ENCODE assay signal across 25 cellular contexts in the genomic region with DNA sequence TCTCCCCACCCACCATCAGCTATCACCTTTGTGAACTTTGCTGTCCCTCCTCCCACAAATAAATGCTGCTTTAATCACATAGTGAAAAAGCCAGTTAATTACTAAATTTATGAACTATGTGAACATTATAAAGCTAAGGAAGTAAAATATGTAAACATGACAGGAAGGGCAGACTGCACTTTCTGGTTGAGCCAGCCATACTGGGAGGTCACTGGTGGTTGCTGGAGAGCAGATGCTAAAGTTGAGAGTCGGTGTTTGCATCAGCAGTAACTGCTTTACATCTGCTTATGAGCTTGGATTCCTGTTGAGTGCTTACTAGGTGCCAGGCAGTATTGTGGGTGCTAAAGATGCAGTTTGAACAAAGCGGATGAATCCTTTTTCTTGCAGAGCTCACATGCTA.
"Had no signal": no experiment of that assay in that cellular context is flagged by ENCODE, and none has a peak within 500 bp of the region (broad histone marks: within the 10 kb centered on the region; RNA-seq: fewer than 3 reads in every experiment).

No MANE protein-coding gene starts in this region.

- ATAC-seq: activated CD4-positive, CD25-positive, alpha-beta regulatory T cell treated with anti-CD3 and anti-CD28 coated beads, Interleukin-2, amount 50 U/mL, for 24 hours; activated CD8-positive, alpha-beta T cell treated with anti-CD3 and anti-CD28 coated beads for 36 hours; activated T-cell treated with anti-CD3 and anti-CD28 coated beads, Interleukin-2, amount 50 U/mL, for 4 hours; activated T-helper 17 cell treated with anti-CD3 and anti-CD28 coated beads, Interleukin-2, amount 50 U/mL, for 72 hours had no signal

- H3K36me3 ChIP-seq: brain microvascular endothelial cell, colonic mucosa, esophagus muscularis mucosa, WERI-Rb-1 had no signal

- H3K27me3 ChIP-seq: brain microvascular endothelial cell, colonic mucosa, esophagus muscularis mucosa had no signal

- DNase-seq: activated B cell treated with CpG ODN at 0.5 μM for 24 hours; activated CD4-positive, alpha-beta T cell treated with anti-CD3 and anti-CD28 coated beads for 48 hours; activated CD4-positive, alpha-beta T cell treated with anti-CD3 and anti-CD28 coated beads, Interleukin-2, amount 50 U/mL, for 1 hour; activated CD4-positive, alpha-beta T cell treated with anti-CD3 and anti-CD28 coated beads, Interleukin-2, amount 50 U/mL, for 48 hours; activated CD8-positive, alpha-beta memory T cell treated with anti-CD3 and anti-CD28 coated beads for 24 hours; activated CD8-positive, alpha-beta T cell treated with anti-CD3 and anti-CD28 coated beads for 36 hours; activated effector memory CD4-positive, alpha-beta T cell treated with Interleukin-2 at 50 U/mL for 16 hours; activated gamma-delta T cell treated with Interleukin-2 at 50 U/mL for 16 hours; activated naive CD4-positive, alpha-beta T cell treated with anti-CD3 and anti-CD28 coated beads, Interleukin-2, amount 50 U/mL, for 16 hours; activated naive CD4-positive, alpha-beta T cell treated with Interleukin-2 at 50 U/mL for 16 hours; activated T-cell treated with anti-CD3 and anti-CD28 coated beads, Interleukin-2, amount 50 U/mL, for 4 hours; amniotic stem cell; anterior cingulate cortex; brain microvascular endothelial cell; caudate nucleus; colonic mucosa; effector CD8-positive, alpha-beta T cell; erythroblast; foreskin melanocyte; head of caudate nucleus; T-helper 2 cell; WERI-Rb-1 had no signal

- H3K4me1 ChIP-seq: colonic mucosa, esophagus muscularis mucosa had no signal

- H3K4me3 ChIP-seq: colonic mucosa, esophagus muscularis mucosa had no signal

- H3K27ac ChIP-seq: brain microvascular endothelial cell, colonic mucosa, esophagus muscularis mucosa, WERI-Rb-1 had no signal

- H3K9me3 ChIP-seq: colonic mucosa, esophagus muscularis mucosa had no signal
